ENCODE assay signal across 1 cellular context in genomic region chr1:234725177-234726132, GRCh38.
TF ChIP-seq lines count a peak whose summit lies in the region.

No MANE protein-coding gene starts in this region.

TF ChIP-seq in GM12878, 131 proteins besides CTCF, POLR2A, EP300 and RAD21 (continued from another document):
- TF ChIP-seq ZBTB33 (IDR thresholded peaks at IDR 0.05) (no peak), GATAD2B (conservative IDR thresholded peaks at IDR 0.05; ENCODE audit: low read depth) (0 out of 2 replicates have a peak, but pooled peaks have one; percentile 29), REST (IDR thresholded peaks at IDR 0.05; ENCODE audit: low read depth, low read length) (no peak), ESRRA (IDR thresholded peaks at IDR 0.05; ENCODE audit: low read length) (no peak), RBBP5 (conservative IDR thresholded peaks at IDR 0.05) (no peak), CREB1 (IDR thresholded peaks at IDR 0.05; ENCODE audit: low read depth) (no peak)
